ENCODE assay signal across 2 cellular contexts in the genomic region with DNA sequence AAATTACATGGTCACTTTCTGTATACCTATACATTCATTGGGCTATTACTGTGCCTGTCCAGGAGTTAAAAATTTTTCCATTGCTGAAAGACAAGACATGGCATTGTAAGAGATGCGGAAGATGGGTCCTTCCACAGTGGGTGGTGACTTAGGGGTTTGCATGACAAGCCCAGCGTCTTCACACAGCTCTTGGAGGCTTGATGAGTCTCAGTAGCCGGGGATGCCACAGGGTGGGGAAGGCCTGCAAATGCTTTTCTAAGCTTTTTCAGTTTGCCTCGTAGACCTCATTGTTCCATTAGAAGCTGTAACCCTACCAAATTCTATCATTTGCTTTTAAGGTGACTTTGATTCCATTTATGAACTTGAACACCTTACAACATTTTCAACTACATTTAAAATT.
TF ChIP-seq lines count a peak whose summit lies in the region.

No MANE protein-coding gene starts in this region.

TF ChIP-seq in GM23338, 12 proteins besides CTCF, POLR2A, EP300 and RAD21 (continued from another document):
- TF ChIP-seq, protein P1, sequence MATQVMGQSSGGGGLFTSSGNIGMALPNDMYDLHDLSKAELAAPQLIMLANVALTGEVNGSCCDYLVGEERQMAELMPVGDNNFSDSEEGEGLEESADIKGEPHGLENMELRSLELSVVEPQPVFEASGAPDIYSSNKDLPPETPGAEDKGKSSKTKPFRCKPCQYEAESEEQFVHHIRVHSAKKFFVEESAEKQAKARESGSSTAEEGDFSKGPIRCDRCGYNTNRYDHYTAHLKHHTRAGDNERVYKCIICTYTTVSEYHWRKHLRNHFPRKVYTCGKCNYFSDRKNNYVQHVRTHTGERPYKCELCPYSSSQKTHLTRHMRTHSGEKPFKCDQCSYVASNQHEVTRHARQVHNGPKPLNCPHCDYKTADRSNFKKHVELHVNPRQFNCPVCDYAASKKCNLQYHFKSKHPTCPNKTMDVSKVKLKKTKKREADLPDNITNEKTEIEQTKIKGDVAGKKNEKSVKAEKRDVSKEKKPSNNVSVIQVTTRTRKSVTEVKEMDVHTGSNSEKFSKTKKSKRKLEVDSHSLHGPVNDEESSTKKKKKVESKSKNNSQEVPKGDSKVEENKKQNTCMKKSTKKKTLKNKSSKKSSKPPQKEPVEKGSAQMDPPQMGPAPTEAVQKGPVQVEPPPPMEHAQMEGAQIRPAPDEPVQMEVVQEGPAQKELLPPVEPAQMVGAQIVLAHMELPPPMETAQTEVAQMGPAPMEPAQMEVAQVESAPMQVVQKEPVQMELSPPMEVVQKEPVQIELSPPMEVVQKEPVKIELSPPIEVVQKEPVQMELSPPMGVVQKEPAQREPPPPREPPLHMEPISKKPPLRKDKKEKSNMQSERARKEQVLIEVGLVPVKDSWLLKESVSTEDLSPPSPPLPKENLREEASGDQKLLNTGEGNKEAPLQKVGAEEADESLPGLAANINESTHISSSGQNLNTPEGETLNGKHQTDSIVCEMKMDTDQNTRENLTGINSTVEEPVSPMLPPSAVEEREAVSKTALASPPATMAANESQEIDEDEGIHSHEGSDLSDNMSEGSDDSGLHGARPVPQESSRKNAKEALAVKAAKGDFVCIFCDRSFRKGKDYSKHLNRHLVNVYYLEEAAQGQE (IDR thresholded peaks at IDR 0.05; ENCODE audit: unreplicated experiment) = no peak
- TF ChIP-seq, protein P2, sequence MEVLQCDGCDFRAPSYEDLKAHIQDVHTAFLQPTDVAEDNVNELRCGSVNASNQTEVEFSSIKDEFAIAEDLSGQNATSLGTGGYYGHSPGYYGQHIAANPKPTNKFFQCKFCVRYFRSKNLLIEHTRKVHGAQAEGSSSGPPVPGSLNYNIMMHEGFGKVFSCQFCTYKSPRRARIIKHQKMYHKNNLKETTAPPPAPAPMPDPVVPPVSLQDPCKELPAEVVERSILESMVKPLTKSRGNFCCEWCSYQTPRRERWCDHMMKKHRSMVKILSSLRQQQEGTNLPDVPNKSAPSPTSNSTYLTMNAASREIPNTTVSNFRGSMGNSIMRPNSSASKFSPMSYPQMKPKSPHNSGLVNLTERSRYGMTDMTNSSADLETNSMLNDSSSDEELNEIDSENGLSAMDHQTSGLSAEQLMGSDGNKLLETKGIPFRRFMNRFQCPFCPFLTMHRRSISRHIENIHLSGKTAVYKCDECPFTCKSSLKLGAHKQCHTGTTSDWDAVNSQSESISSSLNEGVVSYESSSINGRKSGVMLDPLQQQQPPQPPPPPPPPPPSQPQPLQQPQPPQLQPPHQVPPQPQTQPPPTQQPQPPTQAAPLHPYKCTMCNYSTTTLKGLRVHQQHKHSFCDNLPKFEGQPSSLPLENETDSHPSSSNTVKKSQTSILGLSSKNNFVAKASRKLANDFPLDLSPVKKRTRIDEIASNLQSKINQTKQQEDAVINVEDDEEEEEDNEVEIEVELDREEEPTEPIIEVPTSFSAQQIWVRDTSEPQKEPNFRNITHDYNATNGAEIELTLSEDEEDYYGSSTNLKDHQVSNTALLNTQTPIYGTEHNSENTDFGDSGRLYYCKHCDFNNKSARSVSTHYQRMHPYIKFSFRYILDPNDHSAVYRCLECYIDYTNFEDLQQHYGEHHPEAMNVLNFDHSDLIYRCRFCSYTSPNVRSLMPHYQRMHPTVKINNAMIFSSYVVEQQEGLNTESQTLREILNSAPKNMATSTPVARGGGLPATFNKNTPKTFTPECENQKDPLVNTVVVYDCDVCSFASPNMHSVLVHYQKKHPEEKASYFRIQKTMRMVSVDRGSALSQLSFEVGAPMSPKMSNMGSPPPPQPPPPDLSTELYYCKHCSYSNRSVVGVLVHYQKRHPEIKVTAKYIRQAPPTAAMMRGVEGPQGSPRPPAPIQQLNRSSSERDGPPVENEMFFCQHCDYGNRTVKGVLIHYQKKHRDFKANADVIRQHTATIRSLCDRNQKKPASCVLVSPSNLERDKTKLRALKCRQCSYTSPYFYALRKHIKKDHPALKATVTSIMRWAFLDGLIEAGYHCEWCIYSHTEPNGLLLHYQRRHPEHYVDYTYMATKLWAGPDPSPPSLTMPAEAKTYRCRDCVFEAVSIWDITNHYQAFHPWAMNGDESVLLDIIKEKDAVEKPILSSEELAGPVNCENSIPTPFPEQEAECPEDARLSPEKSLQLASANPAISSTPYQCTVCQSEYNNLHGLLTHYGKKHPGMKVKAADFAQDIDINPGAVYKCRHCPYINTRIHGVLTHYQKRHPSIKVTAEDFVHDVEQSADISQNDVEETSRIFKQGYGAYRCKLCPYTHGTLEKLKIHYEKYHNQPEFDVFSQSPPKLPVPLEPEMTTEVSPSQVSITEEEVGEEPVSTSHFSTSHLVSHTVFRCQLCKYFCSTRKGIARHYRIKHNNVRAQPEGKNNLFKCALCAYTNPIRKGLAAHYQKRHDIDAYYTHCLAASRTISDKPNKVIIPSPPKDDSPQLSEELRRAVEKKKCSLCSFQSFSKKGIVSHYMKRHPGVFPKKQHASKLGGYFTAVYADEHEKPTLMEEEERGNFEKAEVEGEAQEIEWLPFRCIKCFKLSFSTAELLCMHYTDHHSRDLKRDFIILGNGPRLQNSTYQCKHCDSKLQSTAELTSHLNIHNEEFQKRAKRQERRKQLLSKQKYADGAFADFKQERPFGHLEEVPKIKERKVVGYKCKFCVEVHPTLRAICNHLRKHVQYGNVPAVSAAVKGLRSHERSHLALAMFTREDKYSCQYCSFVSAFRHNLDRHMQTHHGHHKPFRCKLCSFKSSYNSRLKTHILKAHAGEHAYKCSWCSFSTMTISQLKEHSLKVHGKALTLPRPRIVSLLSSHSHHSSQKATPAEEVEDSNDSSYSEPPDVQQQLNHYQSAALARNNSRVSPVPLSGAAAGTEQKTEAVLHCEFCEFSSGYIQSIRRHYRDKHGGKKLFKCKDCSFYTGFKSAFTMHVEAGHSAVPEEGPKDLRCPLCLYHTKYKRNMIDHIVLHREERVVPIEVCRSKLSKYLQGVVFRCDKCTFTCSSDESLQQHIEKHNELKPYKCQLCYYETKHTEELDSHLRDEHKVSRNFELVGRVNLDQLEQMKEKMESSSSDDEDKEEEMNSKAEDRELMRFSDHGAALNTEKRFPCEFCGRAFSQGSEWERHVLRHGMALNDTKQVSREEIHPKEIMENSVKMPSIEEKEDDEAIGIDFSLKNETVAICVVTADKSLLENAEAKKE (CRISPR knock-in tag; IDR thresholded peaks at IDR 0.05) = no peak
- TF ChIP-seq JUNB (IDR thresholded peaks at IDR 0.05; ENCODE audit: unreplicated experiment) (no peak), NANOG (IDR thresholded peaks at IDR 0.05; ENCODE audit: borderline replicate concordance) (no peak), ZNF114 (CRISPR knock-in tag; IDR thresholded peaks at IDR 0.05) (no peak), EZH2 (IDR thresholded peaks at IDR 0.05; ENCODE audit: low read depth, unreplicated experiment) (no peak), CREB1 (CRISPR knock-in tag; IDR thresholded peaks at IDR 0.05; ENCODE audit: low read depth) (no peak), ZNF331 (CRISPR knock-in tag; IDR thresholded peaks at IDR 0.05; ENCODE audit: low read depth) (no peak), POLR2AphosphoS5 (IDR thresholded peaks at IDR 0.05; ENCODE audit: low read depth) (no peak)
- TF ChIP-seq, protein P3, sequence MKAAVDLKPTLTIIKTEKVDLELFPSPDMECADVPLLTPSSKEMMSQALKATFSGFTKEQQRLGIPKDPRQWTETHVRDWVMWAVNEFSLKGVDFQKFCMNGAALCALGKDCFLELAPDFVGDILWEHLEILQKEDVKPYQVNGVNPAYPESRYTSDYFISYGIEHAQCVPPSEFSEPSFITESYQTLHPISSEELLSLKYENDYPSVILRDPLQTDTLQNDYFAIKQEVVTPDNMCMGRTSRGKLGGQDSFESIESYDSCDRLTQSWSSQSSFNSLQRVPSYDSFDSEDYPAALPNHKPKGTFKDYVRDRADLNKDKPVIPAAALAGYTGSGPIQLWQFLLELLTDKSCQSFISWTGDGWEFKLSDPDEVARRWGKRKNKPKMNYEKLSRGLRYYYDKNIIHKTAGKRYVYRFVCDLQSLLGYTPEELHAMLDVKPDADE (IDR thresholded peaks at IDR 0.05) = no peak

TF ChIP-seq in K562, 482 proteins besides CTCF, POLR2A, EP300 and RAD21 (continued from another document):
- TF ChIP-seq, protein P4, sequence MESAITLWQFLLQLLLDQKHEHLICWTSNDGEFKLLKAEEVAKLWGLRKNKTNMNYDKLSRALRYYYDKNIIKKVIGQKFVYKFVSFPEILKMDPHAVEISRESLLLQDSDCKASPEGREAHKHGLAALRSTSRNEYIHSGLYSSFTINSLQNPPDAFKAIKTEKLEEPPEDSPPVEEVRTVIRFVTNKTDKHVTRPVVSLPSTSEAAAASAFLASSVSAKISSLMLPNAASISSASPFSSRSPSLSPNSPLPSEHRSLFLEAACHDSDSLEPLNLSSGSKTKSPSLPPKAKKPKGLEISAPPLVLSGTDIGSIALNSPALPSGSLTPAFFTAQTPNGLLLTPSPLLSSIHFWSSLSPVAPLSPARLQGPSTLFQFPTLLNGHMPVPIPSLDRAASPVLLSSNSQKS (CRISPR knock-in tag; IDR thresholded peaks at IDR 0.05) = no peak
- TF ChIP-seq ZNF175 (CRISPR knock-in tag; IDR thresholded peaks at IDR 0.05; ENCODE audit: low read depth) (no peak), DNMT1 (IDR thresholded peaks at IDR 0.05) (no peak), FOXA1 (IDR thresholded peaks at IDR 0.05; ENCODE audit: borderline replicate concordance) (no peak), MAZ (CRISPR knock-in tag; conservative IDR thresholded peaks at IDR 0.05 in 1 of 2, IDR thresholded peaks at IDR 0.05 in 1 of 2) (no peak), ZNF696 (CRISPR knock-in tag; conservative IDR thresholded peaks at IDR 0.05) (no peak), HSF4 (CRISPR knock-in tag; IDR thresholded peaks at IDR 0.05; ENCODE audit: borderline replicate concordance) (no peak), ARNT (IDR thresholded peaks at IDR 0.05) (no peak)
- TF ChIP-seq, protein P5, sequence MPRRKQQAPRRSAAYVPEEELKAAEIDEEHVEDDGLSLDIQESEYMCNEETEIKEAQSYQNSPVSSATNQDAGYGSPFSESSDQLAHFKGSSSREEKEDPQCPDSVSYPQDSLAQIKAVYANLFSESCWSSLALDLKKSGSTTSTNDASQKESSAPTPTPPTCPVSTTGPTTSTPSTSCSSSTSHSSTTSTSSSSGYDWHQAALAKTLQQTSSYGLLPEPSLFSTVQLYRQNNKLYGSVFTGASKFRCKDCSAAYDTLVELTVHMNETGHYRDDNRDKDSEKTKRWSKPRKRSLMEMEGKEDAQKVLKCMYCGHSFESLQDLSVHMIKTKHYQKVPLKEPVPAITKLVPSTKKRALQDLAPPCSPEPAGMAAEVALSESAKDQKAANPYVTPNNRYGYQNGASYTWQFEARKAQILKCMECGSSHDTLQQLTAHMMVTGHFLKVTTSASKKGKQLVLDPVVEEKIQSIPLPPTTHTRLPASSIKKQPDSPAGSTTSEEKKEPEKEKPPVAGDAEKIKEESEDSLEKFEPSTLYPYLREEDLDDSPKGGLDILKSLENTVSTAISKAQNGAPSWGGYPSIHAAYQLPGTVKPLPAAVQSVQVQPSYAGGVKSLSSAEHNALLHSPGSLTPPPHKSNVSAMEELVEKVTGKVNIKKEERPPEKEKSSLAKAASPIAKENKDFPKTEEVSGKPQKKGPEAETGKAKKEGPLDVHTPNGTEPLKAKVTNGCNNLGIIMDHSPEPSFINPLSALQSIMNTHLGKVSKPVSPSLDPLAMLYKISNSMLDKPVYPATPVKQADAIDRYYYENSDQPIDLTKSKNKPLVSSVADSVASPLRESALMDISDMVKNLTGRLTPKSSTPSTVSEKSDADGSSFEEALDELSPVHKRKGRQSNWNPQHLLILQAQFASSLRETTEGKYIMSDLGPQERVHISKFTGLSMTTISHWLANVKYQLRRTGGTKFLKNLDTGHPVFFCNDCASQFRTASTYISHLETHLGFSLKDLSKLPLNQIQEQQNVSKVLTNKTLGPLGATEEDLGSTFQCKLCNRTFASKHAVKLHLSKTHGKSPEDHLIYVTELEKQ (CRISPR knock-in tag; IDR thresholded peaks at IDR 0.05) = no peak
